In genomic region chr2:174666786-174667369, GRCh38 we compare ENCODE assay signal across 11 cellular contexts.
DNase-seq lines count a peak whose midpoint lies in the region; ATAC-seq and TF ChIP-seq lines count a peak whose summit lies in the region.
"Had no signal": no experiment of that assay in that cellular context is flagged by ENCODE, and none has a peak within 500 bp of the region (broad histone marks: within the 10 kb centered on the region; RNA-seq: fewer than 3 reads in every experiment).

No MANE protein-coding gene starts in this region.

- H3K27ac ChIP-seq in heart left ventricle (peak overlapping the region in 8 of 12 donors; percentile 1 to 86 (median 27)), right cardiac atrium (ENCODE audit: low read length) (no peak overlapping the region), colonic mucosa (peak overlapping the region; percentile 39), transverse colon (peak overlapping the region in 3 of 4 donors; percentile 15 to 46 (median 36)), PC-3 (ENCODE audit: low read length) (no peak overlapping the region), WERI-Rb-1 (no peak overlapping the region), adrenal gland (peak overlapping the region in 2 of 5 donors; percentile 29 to 65)
- H3K27ac ChIP-seq in naive thymus-derived CD4-positive, alpha-beta T cell (ENCODE audit: low read depth, low read length) = no peak overlapping the region

- DNase-seq in heart left ventricle (no peak), right cardiac atrium (no peak), colonic mucosa (no peak), transverse colon (no peak), PC-3 (no peak), WERI-Rb-1 (no peak), adrenal gland (no peak)
- DNase-seq in naive thymus-derived CD4-positive, alpha-beta T cell = no peak
- DNase-seq: DMS79 treated with DMSO at 0.1 percent for 48 hours, left colon, NCI-H2029 had no signal

- H3K27me3 Mint-ChIP-seq in naive thymus-derived CD4-positive, alpha-beta T cell = no peaks in the 10 kb centered on the region

- H2AFZ ChIP-seq in PC-3 (ENCODE audit: low read length) = no peak overlapping the region

- H3K4me3 ChIP-seq in heart left ventricle (no peak overlapping the region), right cardiac atrium (ENCODE audit: low read length) (no peak overlapping the region), colonic mucosa (no peak overlapping the region), transverse colon (no peak overlapping the region), PC-3 (ENCODE audit: low read length) (no peak overlapping the region), WERI-Rb-1 (ENCODE audit: low read depth, low read length) (no peak overlapping the region), adrenal gland (no peak overlapping the region)
- H3K4me3 ChIP-seq in naive thymus-derived CD4-positive, alpha-beta T cell (ENCODE audit: low read length) = no peak overlapping the region

- H3K9ac ChIP-seq in colonic mucosa (ENCODE audit: low read depth in 2 of 2, low read length in 2 of 2) = no peak overlapping the region
- H3K9ac ChIP-seq in PC-3 (ENCODE audit: low read length) = no peak overlapping the region

- no peaks in the 10 kb centered on the region for H3K79me2 ChIP-seq in PC-3 (ENCODE audit: low read length)

- H3K4me3 Mint-ChIP-seq in naive thymus-derived CD4-positive, alpha-beta T cell = peak overlapping the region in 5 of 10 donors; percentile 38 to 80 (median 59)

- POLR2A ChIA-PET in naive thymus-derived CD4-positive, alpha-beta T cell (lab: Charles Lee) = interaction anchor here (0.8 to 1.5 kb wide), 2 partner anchors 14 to 29 kb away, joined by 3 to 4 read pairs; no protein-coding TSS in a partner anchor
- POLR2A ChIA-PET in PC-3 (lab: Charles Lee; ENCODE audit: unreplicated experiment) = no interaction called here

- 41 to 76% (median 57%) methylated on average over 6 of the region's 6 CpGs for WGBS in heart left ventricle, 4 donors
- WGBS in right cardiac atrium = 51% methylated on average over 6 of the region's 6 CpGs
- 80 to 85% methylated on average over 1 to 6 of the region's 6 CpGs for WGBS in transverse colon (ENCODE audit: low coverage in 1 of 2), 2 donors
- WGBS in adrenal gland, 4 donors = 54 to 77% (median 69%) methylated on average over 6 of the region's 6 CpGs

- H3K9me2 ChIP-seq in PC-3 (replicated peaks; ENCODE audit: low read length) = no peaks in the 10 kb centered on the region

- H3F3A ChIP-seq in PC-3 (ENCODE audit: low read length, unreplicated experiment) = no peaks in the 10 kb centered on the region

- intact Hi-C loops in heart left ventricle (cut with DNase I) = no loop called here
- intact Hi-C loops in right cardiac atrium (cut with DNase I) = no loop called here
- intact Hi-C loops in colonic mucosa (cut with DNase I) = no loop called here
- intact Hi-C loops in naive thymus-derived CD4-positive, alpha-beta T cell (cut with micrococcal nuclease) = no loop called here
- intact Hi-C loops in transverse colon (cut with DNase I; ENCODE audit: low total_unique reads) = no loop called here
- intact Hi-C loops in PC-3 (cut with micrococcal nuclease) = no loop called here
- intact Hi-C loops in adrenal gland (cut with DNase I) = no loop called here

- no peak for TF ChIP-seq EP300 in transverse colon (IDR thresholded peaks at IDR 0.05; ENCODE audit: low read depth)

- no peaks in the 10 kb centered on the region for H4K20me1 ChIP-seq in PC-3 (ENCODE audit: low read length)

- H3K9me3 ChIP-seq in heart left ventricle (peaks cover 0 to 8% (median 2%) of the 10 kb centered on the region in 12 donors), right cardiac atrium (ENCODE audit: control insufficient read depth, low read length) (no peaks in the 10 kb centered on the region), colonic mucosa (no peaks in the 10 kb centered on the region), transverse colon (no peaks in the 10 kb centered on the region), PC-3 (ENCODE audit: low read length) (0 out of 2 replicates have a peak, but pooled peaks cover under 1% of the 10 kb centered on the region), WERI-Rb-1 (ENCODE audit: severe bottlenecking) (peaks cover 5% of the 10 kb centered on the region), adrenal gland (replicated peaks in 1 of 3) (peaks cover 0 to 4% (median 0%) of the 10 kb centered on the region in 3 donors)
- H3K9me3 ChIP-seq in naive thymus-derived CD4-positive, alpha-beta T cell (ENCODE audit: control insufficient read depth in 2 of 3, low read length in 3 of 3) = peaks cover 0 to 1% (median 0%) of the 10 kb centered on the region in 3 experiments

- H3K4me1 Mint-ChIP-seq in naive thymus-derived CD4-positive, alpha-beta T cell = peaks cover 27 to 50% (median 31%) of the 10 kb centered on the region in 7 donors

- H3K27me3 ChIP-seq in heart left ventricle (no peaks in the 10 kb centered on the region), right cardiac atrium (ENCODE audit: control insufficient read depth, insufficient read depth) (no peaks in the 10 kb centered on the region), colonic mucosa (no peaks in the 10 kb centered on the region), transverse colon (no peaks in the 10 kb centered on the region), PC-3 (ENCODE audit: low read length) (no peaks in the 10 kb centered on the region), WERI-Rb-1 (ENCODE audit: insufficient read depth, low read depth, severe bottlenecking) (no peaks in the 10 kb centered on the region), adrenal gland (no peaks in the 10 kb centered on the region)
- H3K27me3 ChIP-seq in naive thymus-derived CD4-positive, alpha-beta T cell (ENCODE audit: control insufficient read depth in 2 of 2, insufficient read depth in 2 of 2, low read length in 2 of 2) = no peaks in the 10 kb centered on the region

- H3K4me2 ChIP-seq in PC-3 (ENCODE audit: low read length) = no peak overlapping the region

- in situ Hi-C loops in transverse colon (cut with MboI; ENCODE audit: low pct_ligation_motif_present in 1 of 4, low pct_unique_long_range_greater_than_20kb in 1 of 4, low sequenced_read_pairs in 3 of 4) = no loop called here

- peaks cover 0 to 16% (median 7%) of the 10 kb centered on the region in 5 donors for H3K36me3 Mint-ChIP-seq in naive thymus-derived CD4-positive, alpha-beta T cell

- TF ChIP-seq CTCF in heart left ventricle (IDR thresholded peaks at IDR 0.05) (no peak), colonic mucosa (IDR thresholded peaks at IDR 0.05) (no peak), transverse colon (IDR thresholded peaks at IDR 0.05) (no peak), PC-3 (conservative IDR thresholded peaks at IDR 0.05; ENCODE audit: low read depth, low read length) (no peak), WERI-Rb-1 (IDR thresholded peaks at IDR 0.05; ENCODE audit: low read depth, low read length) (no peak), adrenal gland (IDR thresholded peaks at IDR 0.05) (no peak)

- no TSS peak for BruUV-seq in PC-3 (replicated peaks; lab: Mats Ljungman, UMichigan)

- no peaks in the 10 kb centered on the region for H3K36me3 ChIP-seq in heart left ventricle
- H3K36me3 ChIP-seq in colonic mucosa = no peaks in the 10 kb centered on the region
- H3K36me3 ChIP-seq in naive thymus-derived CD4-positive, alpha-beta T cell (ENCODE audit: control insufficient read depth in 2 of 3, insufficient read depth in 3 of 3, low read length in 3 of 3) = no peaks in the 10 kb centered on the region
- no peaks in the 10 kb centered on the region for H3K36me3 ChIP-seq in transverse colon
- no peaks in the 10 kb centered on the region for H3K36me3 ChIP-seq in PC-3 (ENCODE audit: low read depth, low read length)
- H3K36me3 ChIP-seq in WERI-Rb-1 = no peaks in the 10 kb centered on the region
- no peaks in the 10 kb centered on the region for H3K36me3 ChIP-seq in adrenal gland (replicated peaks in 1 of 2)

- peaks cover 0 to 12% (median 6%) of the 10 kb centered on the region in 11 donors for H3K9me3 Mint-ChIP-seq in naive thymus-derived CD4-positive, alpha-beta T cell

- H3K4me1 ChIP-seq in heart left ventricle = peaks cover 0 to 73% (median 55%) of the 10 kb centered on the region in 12 donors
- H3K4me1 ChIP-seq in right cardiac atrium (ENCODE audit: control insufficient read depth, insufficient read depth, low read length) = peaks cover 24% of the 10 kb centered on the region
- H3K4me1 ChIP-seq in colonic mucosa = no peaks in the 10 kb centered on the region
- peaks cover 0 to 17% of the 10 kb centered on the region in 2 donors for H3K4me1 ChIP-seq in naive thymus-derived CD4-positive, alpha-beta T cell (ENCODE audit: control insufficient read depth in 2 of 2, insufficient read depth in 2 of 2, low read length in 2 of 2)
- peaks cover 0 to 37% (median 18%) of the 10 kb centered on the region in 4 donors for H3K4me1 ChIP-seq in transverse colon
- peaks cover 10% of the 10 kb centered on the region for H3K4me1 ChIP-seq in PC-3 (ENCODE audit: insufficient read depth, low read length)
- H3K4me1 ChIP-seq in adrenal gland (replicated peaks in 1 of 2) = peaks cover 0 to 39% of the 10 kb centered on the region in 2 donors

- no peak for TF ChIP-seq POLR2A in heart left ventricle (IDR thresholded peaks at IDR 0.05)
- no peak for TF ChIP-seq POLR2A in transverse colon (IDR thresholded peaks at IDR 0.05)
- no peak for TF ChIP-seq POLR2A in adrenal gland (IDR thresholded peaks at IDR 0.05)

- ATAC-seq in heart left ventricle = no peak
- no peak for ATAC-seq in right cardiac atrium
- no peak for ATAC-seq in naive thymus-derived CD4-positive, alpha-beta T cell
- ATAC-seq in PC-3 = no peak

- CTCF ChIA-PET in naive thymus-derived CD4-positive, alpha-beta T cell (lab: Charles Lee) = interaction anchor here (0.6 to 1.2 kb wide), 5 partner anchors 9 to 502 kb away, joined by 3 to 8 read pairs (median 4); no protein-coding TSS in a partner anchor
- CTCF ChIA-PET in PC-3 (lab: Charles Lee) = no interaction called here

- H3K27ac Mint-ChIP-seq in naive thymus-derived CD4-positive, alpha-beta T cell = peak overlapping the region in 7 of 9 donors; percentile 7 to 68 (median 42)

Comparison
In these comparisons a context has a peak if more than half of its experiments do, and no peak if none do; other contexts are left out.
1. H3K27ac ChIP-seq: peak in heart left ventricle (8 of 12), colonic mucosa (single experiment) and transverse colon (3 of 4); none in right cardiac atrium (single experiment), naive thymus-derived CD4-positive, alpha-beta T cell (single experiment), PC-3 (single experiment) and WERI-Rb-1 (single experiment).